8 cellular contexts compared by ENCODE assay signal in the genomic region with DNA sequence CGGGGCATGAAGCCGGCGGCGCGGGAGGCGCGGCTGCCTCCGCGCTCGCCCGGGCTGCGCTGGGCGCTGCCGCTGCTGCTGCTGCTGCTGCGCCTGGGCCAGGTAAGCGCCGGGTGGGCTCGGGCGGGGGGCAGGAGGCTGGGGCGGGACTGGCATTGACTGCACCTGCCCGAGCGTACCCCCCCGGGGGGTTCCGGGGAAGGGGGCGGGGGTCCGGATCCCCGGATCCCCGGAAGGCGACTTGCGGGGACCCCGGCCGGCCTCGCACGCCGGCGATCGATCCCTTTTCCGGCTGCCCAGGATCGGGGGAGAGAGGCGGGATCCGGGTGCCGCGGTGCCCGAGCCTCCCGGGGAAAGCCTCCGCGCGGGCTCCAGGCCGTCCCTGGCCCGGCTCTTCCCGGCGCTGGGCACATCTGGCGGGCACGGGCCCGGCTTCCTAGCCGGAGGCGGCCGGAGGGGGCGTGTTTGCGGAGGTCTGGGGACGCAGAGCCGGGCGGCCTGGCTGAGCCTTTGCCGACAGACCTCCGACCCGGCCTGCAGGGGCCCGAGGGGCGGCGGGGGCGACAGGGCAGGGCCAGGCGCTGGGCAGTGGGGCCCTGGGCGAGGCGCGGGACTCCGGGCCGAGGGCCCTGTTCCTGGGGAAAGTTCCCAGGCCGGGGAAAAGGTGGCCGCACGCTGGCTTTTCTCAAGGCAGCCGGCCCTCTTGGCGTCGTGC. TPM values are rescaled to one million over a fixed set of nuclear protein-coding genes. Genes with fewer than 3 reads are reported as not detected.
DNase-seq lines count a peak whose midpoint lies in the region; ATAC-seq and TF ChIP-seq lines count a peak whose summit lies in the region.

No MANE protein-coding gene starts in this region.

- H3F3A ChIP-seq in neural progenitor cell (ENCODE audit: low read depth): peaks cover 12% of the 10 kb centered on the region

- no peak overlapping the region for H3K27ac ChIP-seq in neural progenitor cell

- H2AFZ ChIP-seq in neural progenitor cell (replicated peaks): peak overlapping the region; percentile 71

- CTCF ChIA-PET in activated CD8-positive, alpha-beta T cell treated with anti-CD3 and anti-CD28 coated beads, Interleukin-2, amount 10 ng/mL, durations not matched to agents 7 days and 5 days (lab: Charles Lee): interaction anchor here (3.4 kb wide), 1 partner anchor 22 kb away, joined by 26 read pairs; no protein-coding TSS in a partner anchor

- H3K36me3 Mint-ChIP-seq in activated CD8-positive, alpha-beta T cell treated with anti-CD3 and anti-CD28 coated beads, Interleukin-2, amount 10 ng/mL, durations not matched to agents 7 days and 5 days (ENCODE audit: low read depth): peaks cover 23% of the 10 kb centered on the region
- H3K36me3 Mint-ChIP-seq in neural progenitor cell: no peaks in the 10 kb centered on the region

- ATAC-seq in GM21526 (IDR thresholded peaks at IDR 0.05; ENCODE audit: low FRiP score, unreplicated experiment): peak; percentile 48
- ATAC-seq in activated CD8-positive, alpha-beta T cell treated with anti-CD3 and anti-CD28 coated beads, Interleukin-2, amount 10 ng/mL, durations not matched to agents 7 days and 5 days: peak; percentile 68

- TF ChIP-seq CTCF in GM10266 (IDR thresholded peaks at IDR 0.05; ENCODE audit: control insufficient read depth, insufficient read depth, low read depth, missing control alignments) (peak; percentile 23), fibroblast of the aortic adventitia (IDR thresholded peaks at IDR 0.05; ENCODE audit: insufficient read depth, low read length) (peak; percentile 12), neural progenitor cell (IDR thresholded peaks at IDR 0.05) (peak; percentile 45)

- H3K4me2 ChIP-seq in neural progenitor cell: peak overlapping the region; percentile 88

- peak overlapping the region; percentile 50 for H3K9ac ChIP-seq in neural progenitor cell

- DNase-seq in GM10266 (ENCODE audit: extremely low spot score): peak; percentile 68
- DNase-seq in HuH-7 (ENCODE audit: low spot score): peak; percentile 56
- DNase-seq in activated CD8-positive, alpha-beta T cell treated with anti-CD3 and anti-CD28 coated beads, Interleukin-2, amount 10 ng/mL, durations not matched to agents 7 days and 5 days: no peak
- DNase-seq in fibroblast of the aortic adventitia (ENCODE audit: low read depth): no peak
- peak; percentile 88 for DNase-seq in neural progenitor cell (ENCODE audit: low spot score)
- DNase-seq in effector CD8-positive, alpha-beta T cell (lab: John Stamatoyannopoulos, UW): no peak
- no peak for DNase-seq in MV-4-11 (lab: John Stamatoyannopoulos, UW)

- H3K27me3 Mint-ChIP-seq in activated CD8-positive, alpha-beta T cell treated with anti-CD3 and anti-CD28 coated beads, Interleukin-2, amount 10 ng/mL, durations not matched to agents 7 days and 5 days (ENCODE audit: low read depth): peaks cover 18% of the 10 kb centered on the region
- H3K27me3 Mint-ChIP-seq in neural progenitor cell (ENCODE audit: insufficient read depth, low read depth): peaks cover 7% of the 10 kb centered on the region

- H4K20me1 ChIP-seq in neural progenitor cell (ENCODE audit: low read depth): peaks cover 10% of the 10 kb centered on the region

- POLR2A ChIA-PET in activated CD8-positive, alpha-beta T cell treated with anti-CD3 and anti-CD28 coated beads, Interleukin-2, amount 10 ng/mL, durations not matched to agents 7 days and 5 days (lab: Charles Lee): no interaction called here

- peaks cover 17% of the 10 kb centered on the region for H3K4me1 ChIP-seq in neural progenitor cell

- no peaks in the 10 kb centered on the region for H3K9me3 ChIP-seq in neural progenitor cell (ENCODE audit: low read depth)

- peaks cover 45% of the 10 kb centered on the region for H3K79me2 ChIP-seq in neural progenitor cell (ENCODE audit: low read depth)

- peak overlapping the region; percentile 74 for H3K4me3 ChIP-seq in fibroblast of the aortic adventitia (ENCODE audit: low read depth, low read length)
- peak overlapping the region; percentile 97 for H3K4me3 ChIP-seq in neural progenitor cell

- H3K9me3 Mint-ChIP-seq in activated CD8-positive, alpha-beta T cell treated with anti-CD3 and anti-CD28 coated beads, Interleukin-2, amount 10 ng/mL, durations not matched to agents 7 days and 5 days (ENCODE audit: insufficient read depth): no peaks in the 10 kb centered on the region
- H3K9me3 Mint-ChIP-seq in neural progenitor cell: no peaks in the 10 kb centered on the region

- peaks cover 7% of the 10 kb centered on the region for H3K27me3 ChIP-seq in neural progenitor cell

- peak overlapping the region; percentile 98 for H3K4me3 Mint-ChIP-seq in activated CD8-positive, alpha-beta T cell treated with anti-CD3 and anti-CD28 coated beads, Interleukin-2, amount 10 ng/mL, durations not matched to agents 7 days and 5 days
- peak overlapping the region; percentile 90 for H3K4me3 Mint-ChIP-seq in neural progenitor cell

- no peaks in the 10 kb centered on the region for H3K36me3 ChIP-seq in neural progenitor cell

- H3K27ac Mint-ChIP-seq in activated CD8-positive, alpha-beta T cell treated with anti-CD3 and anti-CD28 coated beads, Interleukin-2, amount 10 ng/mL, durations not matched to agents 7 days and 5 days: no peak overlapping the region
- H3K27ac Mint-ChIP-seq in neural progenitor cell: no peak overlapping the region

- H3K4me1 Mint-ChIP-seq in activated CD8-positive, alpha-beta T cell treated with anti-CD3 and anti-CD28 coated beads, Interleukin-2, amount 10 ng/mL, durations not matched to agents 7 days and 5 days (ENCODE audit: low read depth): peaks cover 32% of the 10 kb centered on the region
- peaks cover 36% of the 10 kb centered on the region for H3K4me1 Mint-ChIP-seq in neural progenitor cell

RNA-seq across cellular contexts. Expression of gene PTPRJ, which starts 0.7 kb away (rescaled TPM):
- 10 to 100 TPM; 56.5 to 62.9 TPM for total RNA-seq in activated CD8-positive, alpha-beta T cell treated with anti-CD3 and anti-CD28 coated beads, Interleukin-2, amount 10 ng/mL, durations not matched to agents 7 days and 5 days
- 6.6 and 11.0 TPM in 2 replicates for total RNA-seq in fibroblast of the aortic adventitia (ENCODE audit: low replicate concordance)
- total RNA-seq in neural progenitor cell (ENCODE audit: low replicate concordance): 17.3 and 28.0 TPM in 2 replicates

Comparison
In these comparisons a context has a peak if more than half of its experiments do, and no peak if none do; other contexts are left out.
1. DNase-seq: peak in GM10266 (single experiment), HuH-7 (single experiment) and neural progenitor cell (single experiment); none in activated CD8-positive, alpha-beta T cell treated with anti-CD3 and anti-CD28 coated beads, Interleukin-2, amount 10 ng/mL, durations not matched to agents 7 days and 5 days (single experiment), fibroblast of the aortic adventitia (single experiment), effector CD8-positive, alpha-beta T cell (single experiment) and MV-4-11 (single experiment).
2. Peak in every context shown above with its lines, with median percentiles within 50 percentile points of each other: CTCF ChIP-seq.